In genomic region chr13:20136781-20137703, GRCh38 we compare ENCODE assay signal across 8 cellular contexts. TPM values are rescaled to one million over a fixed set of nuclear protein-coding genes. Genes with fewer than 3 reads are reported as not detected.
DNase-seq lines count a peak whose midpoint lies in the region; ATAC-seq, FAIRE-seq and TF ChIP-seq lines count a peak whose summit lies in the region.

No MANE protein-coding gene starts in this region.

- H3K9me3 ChIP-seq in transverse colon, result no peaks in the 10 kb centered on the region

- H3K36me3 ChIP-seq in BJ (ENCODE audit: control insufficient read depth, insufficient read depth, low read length) (no peaks in the 10 kb centered on the region), transverse colon (no peaks in the 10 kb centered on the region)

- H3K4me1 ChIP-seq in transverse colon, result peaks cover 0 to 10% (median 4%) of the 10 kb centered on the region in 4 donors

- peaks cover 17% of the 10 kb centered on the region for H3K27me3 ChIP-seq in BJ (ENCODE audit: control insufficient read depth, insufficient read depth, low read length)
- H3K27me3 ChIP-seq in transverse colon, result peaks cover 76% of the 10 kb centered on the region

- intact Hi-C loops in transverse colon (cut with DNase I; ENCODE audit: low total_unique reads), result no loop called here

- POLR2A ChIA-PET in BJ (lab: Charles Lee), result no interaction called here

- FAIRE-seq in RCC 7860 (lab: Jason Lieb, UNC), result no peak

- TF ChIP-seq CTCF in BJ (IDR thresholded peaks at IDR 0.05; ENCODE audit: insufficient read depth, low read depth, low read length), result peak; percentile 53
- peak in 4 of 5 experiments; percentile 25 to 40 (median 31) for TF ChIP-seq CTCF in transverse colon (IDR thresholded peaks at IDR 0.05)

- in situ Hi-C loops in transverse colon (cut with MboI; ENCODE audit: low pct_ligation_motif_present in 1 of 4, low pct_unique_long_range_greater_than_20kb in 1 of 4, low sequenced_read_pairs in 3 of 4), result no loop called here

- WGBS in transverse colon (ENCODE audit: low coverage in 1 of 2), 2 donors, result 30 to 43% methylated on average over 8 to 55 of the region's 56 CpGs

- peak; percentile 72 for ATAC-seq in HG02678 (IDR thresholded peaks at IDR 0.05; ENCODE audit: unreplicated experiment)
- ATAC-seq in HG03025 (IDR thresholded peaks at IDR 0.05; ENCODE audit: low FRiP score, unreplicated experiment), result no peak

- TF ChIP-seq EP300 in transverse colon (IDR thresholded peaks at IDR 0.05; ENCODE audit: low read depth), result no peak

- no peak overlapping the region for H3K27ac ChIP-seq in transverse colon

- H3K4me3 ChIP-seq in BJ (ENCODE audit: low read depth, low read length) (no peak overlapping the region), transverse colon (peak overlapping the region in 2 of 4 donors; percentile 15 to 33)

- CTCF ChIA-PET in BJ (lab: Yijun Ruan, JAX), result no interaction called here

- DNase-seq in BJ (ENCODE audit: low read depth), result no peak
- peak; percentile 26 for DNase-seq in activated T-cell treated with anti-CD3 and anti-CD28 coated beads for 24 hours (ENCODE audit: low read depth)
- peak; percentile 86 for DNase-seq in islet precursor cell
- DNase-seq in transverse colon, result peak; percentile 67
- DNase-seq in RCC 7860 (ENCODE audit: low spot score), result no peak
- DNase-seq in T1000 (lab: John Stamatoyannopoulos, UW), result no peak

- TF ChIP-seq POLR2A in transverse colon (IDR thresholded peaks at IDR 0.05), result no peak

RNA-seq across cellular contexts. Expression of gene GJA3, which starts 23.8 kb away (rescaled TPM):
- 0.05 and 0.13 TPM in 2 replicates for polyA plus RNA-seq in BJ (2011; rRNA removed)
- polyA minus RNA-seq in BJ (2011; rRNA and poly(A)+ RNA removed), result 0.09 and 0.21 TPM in 2 replicates
- total RNA-seq in transverse colon, result under 1 TPM in 1 of 4 donors, not detected in 3; 0.14 TPM

RNA-seq across cellular contexts. Expression of gene GJB2, which starts 55.7 kb away (rescaled TPM):
- not detected in 2 replicates for polyA plus RNA-seq in BJ (2011; rRNA removed)
- not detected in 2 replicates for polyA minus RNA-seq in BJ (2011; rRNA and poly(A)+ RNA removed)
- total RNA-seq in transverse colon, result 10 to 100 TPM in 3 of 4 donors, 1 to 10 TPM in 1; 5.0 to 38.4 (median 25.9) TPM

Comparison
In these comparisons a context has a peak if more than half of its experiments do, and no peak if none do; other contexts are left out.
1. DNase-seq: peak in activated T-cell treated with anti-CD3 and anti-CD28 coated beads for 24 hours (single experiment), islet precursor cell (single experiment) and transverse colon (single experiment); none in BJ (single experiment), RCC 7860 (single experiment) and T1000 (single experiment).